ENCODE assay signal across 8 cellular contexts in genomic region chr19:6279931-6280591, GRCh38. TPM values are rescaled to one million over a fixed set of nuclear protein-coding genes. Genes with fewer than 3 reads are reported as not detected.
DNase-seq lines count a peak whose midpoint lies in the region; TF ChIP-seq lines count a peak whose summit lies in the region.

Gene MLLT1, minus strand, starts transcription at chr19:6279975. Its CDS starts 191 bp downstream, at chr19:6279784.

- no peaks in the 10 kb centered on the region for H3K9me3 Mint-ChIP-seq in activated naive CD4-positive, alpha-beta T cell treated with anti-CD3 and anti-CD28 coated beads, Interleukin-2, amount 10 ng/mL, durations not matched to agents 7 days and 5 days

- TF ChIP-seq CTCF in HEK293 (tag by site-specific recombination; IDR thresholded peaks at IDR 0.05) (peak; percentile 71), suprapubic skin (IDR thresholded peaks at IDR 0.05) (peak; percentile 49 to 98)

- peaks cover 34% of the 10 kb centered on the region for H3K4me1 Mint-ChIP-seq in activated naive CD4-positive, alpha-beta T cell treated with anti-CD3 and anti-CD28 coated beads, Interleukin-2, amount 10 ng/mL, durations not matched to agents 7 days and 5 days

- H3K36me3 ChIP-seq in HEK293 (ENCODE audit: control insufficient read depth in 2 of 2, insufficient read depth in 1 of 2, low read length in 2 of 2), result peaks cover 0 to 12% of the 10 kb centered on the region in 2 experiments; a peak in 1 of 3 replicates
- peaks cover 12% of the 10 kb centered on the region; the same call in 1 of the 2 replicates for H3K36me3 ChIP-seq in SK-N-MC (ENCODE audit: insufficient read depth, low read length)
- no peaks in the 10 kb centered on the region for H3K36me3 ChIP-seq in suprapubic skin

- H3K9me3 ChIP-seq in HEK293 (ENCODE audit: control insufficient read depth, insufficient read depth, low read depth, low read length), result no peaks in the 10 kb centered on the region
- H3K9me3 ChIP-seq in SK-N-MC (ENCODE audit: low read depth, low read length), result no peaks in the 10 kb centered on the region
- no peaks in the 10 kb centered on the region for H3K9me3 ChIP-seq in suprapubic skin

- H3K36me3 Mint-ChIP-seq in activated naive CD4-positive, alpha-beta T cell treated with anti-CD3 and anti-CD28 coated beads, Interleukin-2, amount 10 ng/mL, durations not matched to agents 7 days and 5 days, result peaks cover 5% of the 10 kb centered on the region

- H3K27me3 Mint-ChIP-seq in activated naive CD4-positive, alpha-beta T cell treated with anti-CD3 and anti-CD28 coated beads, Interleukin-2, amount 10 ng/mL, durations not matched to agents 7 days and 5 days, result peaks cover 21% of the 10 kb centered on the region

- TF ChIP-seq EP300 in suprapubic skin (IDR thresholded peaks at IDR 0.05), result no peak

- H3K9ac ChIP-seq in SK-N-MC (ENCODE audit: insufficient read length), result peak within 1 kb of the TSS; percentile 88

- H3K4me3 ChIP-seq in HEK293 (ENCODE audit: low read depth, low read length), result peak within 1 kb of the TSS; percentile 72
- peak within 1 kb of the TSS; percentile 82 for H3K4me3 ChIP-seq in SK-N-MC
- H3K4me3 ChIP-seq in suprapubic skin, result peak within 1 kb of the TSS; percentile 86

- POLR2A ChIA-PET in HEK293 (lab: Yijun Ruan, JAX), result no interaction called here

- 7% methylated on average over 26 of the region's 66 CpGs for WGBS in suprapubic skin

- peak within 1 kb of the TSS; percentile 86 for H3K27ac Mint-ChIP-seq in activated naive CD4-positive, alpha-beta T cell treated with anti-CD3 and anti-CD28 coated beads, Interleukin-2, amount 10 ng/mL, durations not matched to agents 7 days and 5 days

- H3K27ac ChIP-seq in HEK293 (ENCODE audit: extremely low read depth, low read depth, low read length) (peak within 1 kb of the TSS; percentile 74; the same call in 1 of the 2 replicates), SK-N-MC (no peak within 1 kb of the TSS), suprapubic skin (peak within 1 kb of the TSS; percentile 87)

- CTCF ChIA-PET in HEK293 (lab: Yijun Ruan, JAX), result no interaction called here
- CTCF ChIA-PET in activated naive CD4-positive, alpha-beta T cell treated with anti-CD3 and anti-CD28 coated beads, Interleukin-2, amount 10 ng/mL, durations not matched to agents 7 days and 5 days (lab: Charles Lee), result no interaction called here

- H3K4me3 Mint-ChIP-seq in activated naive CD4-positive, alpha-beta T cell treated with anti-CD3 and anti-CD28 coated beads, Interleukin-2, amount 10 ng/mL, durations not matched to agents 7 days and 5 days, result peak within 1 kb of the TSS; percentile 95

- H3K27me3 ChIP-seq in suprapubic skin, result no peaks in the 10 kb centered on the region

- TF ChIP-seq POLR2A in suprapubic skin (IDR thresholded peaks at IDR 0.05), result peak in 1 of 2 donors; percentile 9

- H3K4me1 ChIP-seq in HEK293 (ENCODE audit: control insufficient read depth, insufficient read depth, low read length), result peaks cover 7% of the 10 kb centered on the region; the same call in 1 of the 2 replicates
- peaks cover 48% of the 10 kb centered on the region for H3K4me1 ChIP-seq in suprapubic skin

- peak; percentile 80 for DNase-seq in GM04503 (ENCODE audit: low read depth)
- DNase-seq in NAMALWA (ENCODE audit: low spot score), result peak; percentile 96
- DNase-seq in SK-N-MC (ENCODE audit: low read depth, low spot score), result peak; percentile 35
- peak; percentile 97 for DNase-seq in activated naive CD4-positive, alpha-beta T cell treated with anti-CD3 and anti-CD28 coated beads, Interleukin-2, amount 10 ng/mL, durations not matched to agents 7 days and 5 days
- peak; percentile 100 for DNase-seq in germinal center (ENCODE audit: low spot score)
- peak in 55 of 56 donors; percentile 75 to 99 (median 94) for DNase-seq in nucleus accumbens (lab: John Stamatoyannopoulos, UW)
- DNase-seq in suprapubic skin (ENCODE audit: low spot score in 2 of 2), result peak; percentile 97 to 98

TF ChIP-seq in HEK293, 187 proteins besides CTCF, POLR2A, EP300 and RAD21 (continues in another document):
- peak; percentile 34; the same call in 1 of the 2 replicates for TF ChIP-seq ZNF398 (tag by site-specific recombination; IDR thresholded peaks at IDR 0.05)
- TF ChIP-seq PATZ1 (tag by site-specific recombination; IDR thresholded peaks at IDR 0.05), result peak; percentile 94
- no peak for TF ChIP-seq PRDM10 (tag by site-specific recombination; IDR thresholded peaks at IDR 0.05)
- peak; percentile 37; the same call in 1 of the 2 replicates for TF ChIP-seq ZFHX2 (tag by site-specific recombination; conservative IDR thresholded peaks at IDR 0.05)
- peak; percentile 75; the same call in 1 of the 2 replicates for TF ChIP-seq ZNF701 (tag by site-specific recombination; IDR thresholded peaks at IDR 0.05)
- TF ChIP-seq ZNF280D (tag by site-specific recombination; IDR thresholded peaks at IDR 0.05), result peak; percentile 53; the same call in 1 of the 2 replicates
- peak; percentile 55; the same call in 1 of the 2 replicates for TF ChIP-seq ZNF2 (tag by site-specific recombination; IDR thresholded peaks at IDR 0.05)

RNA-seq across cellular contexts. Expression of gene MLLT1, which starts in this region (rescaled TPM):
- total RNA-seq in suprapubic skin, result 10 to 100 TPM; 16.0 to 29.0 (median 22.7) TPM

Comparison
In these comparisons a context has a peak if more than half of its experiments do, and no peak if none do; other contexts are left out.
1. DNase-seq: peak in every context shown above with its lines; median percentile 100 in germinal center; 98 in suprapubic skin; 97 in activated naive CD4-positive, alpha-beta T cell treated with anti-CD3 and anti-CD28 coated beads, Interleukin-2, amount 10 ng/mL, durations not matched to agents 7 days and 5 days; 96 in NAMALWA; 94 in nucleus accumbens; 80 in GM04503; 35 in SK-N-MC.